1 cellular context compared by ENCODE assay signal in the genomic region with DNA sequence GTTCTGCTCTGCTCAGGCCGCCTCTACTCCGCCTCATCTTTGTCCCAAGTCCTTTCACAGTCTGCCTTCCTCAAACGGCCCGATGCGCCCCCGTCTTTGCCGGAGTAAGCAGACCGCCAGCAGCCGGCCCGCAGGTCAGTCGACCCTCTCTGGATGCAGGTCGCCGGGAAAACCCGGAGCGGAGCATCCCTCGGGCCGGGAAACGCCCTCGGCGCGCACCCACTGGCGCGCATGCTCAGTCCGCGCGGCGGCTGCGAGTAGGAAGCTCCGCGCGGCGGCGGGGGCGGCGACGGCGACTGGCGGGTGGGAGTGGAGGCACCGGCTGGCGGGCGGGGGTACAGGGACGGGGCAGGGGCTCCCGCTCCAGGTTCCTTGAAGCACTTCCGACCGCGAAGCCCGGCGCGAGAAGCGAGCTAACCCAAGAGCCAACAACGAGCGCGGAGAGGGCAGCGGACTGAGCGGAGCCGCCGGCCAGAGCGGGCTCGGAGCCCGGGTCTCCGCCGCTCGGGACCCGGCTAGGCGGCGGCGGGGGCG.
A peak's percentile ranks its signal among the peaks of the same experiment; 100 is the strongest.
TF ChIP-seq lines count a peak whose summit lies in the region.

Gene LRRC1, plus strand, starts transcription at position 286 of the 534 bp plus-strand sequence. CDS start 252 bp downstream, outside the sequence.

TF ChIP-seq in HepG2, 621 proteins besides CTCF, POLR2A, EP300 and RAD21 (continued from another document and continues in another):
- TF ChIP-seq ZBTB20 (CRISPR knock-in tag; IDR thresholded peaks at IDR 0.05; ENCODE audit: borderline replicate concordance, low read depth) (no peak; the same call in 1 of the 2 replicates), ZNF598 (CRISPR knock-in tag; IDR thresholded peaks at IDR 0.05; ENCODE audit: borderline replicate concordance) (no peak), HNF4G (IDR thresholded peaks at IDR 0.05; ENCODE audit: borderline replicate concordance, low read depth, low read length) (peak; percentile 36; the same call in 1 of the 2 replicates), HNF4G (CRISPR knock-in tag; IDR thresholded peaks at IDR 0.05; ENCODE audit: borderline replicate concordance, low read depth) (no peak; the same call in 1 of the 2 replicates), PHF21A (CRISPR knock-in tag; IDR thresholded peaks at IDR 0.05) (peak; percentile 84), DNMT1 (CRISPR knock-in tag; IDR thresholded peaks at IDR 0.05) (no peak), POGZ (CRISPR knock-in tag; IDR thresholded peaks at IDR 0.05) (peak; percentile 94), GMEB1 (CRISPR knock-in tag; IDR thresholded peaks at IDR 0.05; ENCODE audit: borderline replicate concordance) (peak; percentile 78; the same call in 1 of the 2 replicates), PHF5A (CRISPR knock-in tag; IDR thresholded peaks at IDR 0.05; ENCODE audit: low read depth, unreplicated experiment) (no peak), ZHX1 (CRISPR knock-in tag; IDR thresholded peaks at IDR 0.05; ENCODE audit: low read depth) (no peak), ZNF124 (CRISPR knock-in tag; IDR thresholded peaks at IDR 0.05) (0 out of 2 replicates have a peak, but pooled peaks have one; percentile 34), GATAD2A (CRISPR knock-in tag; IDR thresholded peaks at IDR 0.05) (no peak; the same call in none of the 2 replicates), TBL1XR1 (IDR thresholded peaks at IDR 0.05; ENCODE audit: borderline replicate concordance, low read length, partially characterized antibody) (peak; percentile 57), JDP2 (CRISPR knock-in tag; IDR thresholded peaks at IDR 0.05; ENCODE audit: borderline replicate concordance) (no peak; the same call in 1 of the 2 replicates), HOMEZ (CRISPR knock-in tag; IDR thresholded peaks at IDR 0.05; ENCODE audit: low read depth) (no peak), ZFP62 (CRISPR knock-in tag; IDR thresholded peaks at IDR 0.05) (0 out of 2 replicates have a peak, but pooled peaks have one; percentile 9), ZNF709 (CRISPR knock-in tag; IDR thresholded peaks at IDR 0.05) (0 out of 2 replicates have a peak, but pooled peaks have one; percentile 68), ATAD3A (CRISPR knock-in tag; IDR thresholded peaks at IDR 0.05) (no peak), GPBP1L1 (CRISPR knock-in tag; IDR thresholded peaks at IDR 0.05) (no peak), ZNF543 (CRISPR knock-in tag; IDR thresholded peaks at IDR 0.05) (peak; percentile 57; the same call in 1 of the 2 replicates), ZXDC (CRISPR knock-in tag; IDR thresholded peaks at IDR 0.05) (no peak), ZNF782 (CRISPR knock-in tag; IDR thresholded peaks at IDR 0.05; ENCODE audit: borderline replicate concordance) (no peak; the same call in 1 of the 2 replicates), CEBPG (CRISPR knock-in tag; IDR thresholded peaks at IDR 0.05) (no peak), SMAD3 (CRISPR knock-in tag; IDR thresholded peaks at IDR 0.05) (peak; percentile 92), ZNF207 (IDR thresholded peaks at IDR 0.05; ENCODE audit: borderline replicate concordance) (no peak), RFX3 (CRISPR knock-in tag; IDR thresholded peaks at IDR 0.05) (no peak), USF2 (IDR thresholded peaks at IDR 0.05; ENCODE audit: low read depth, low read length) (no peak), USF2 (CRISPR knock-in tag; IDR thresholded peaks at IDR 0.05; ENCODE audit: borderline replicate concordance) (no peak), MED8 (CRISPR knock-in tag; IDR thresholded peaks at IDR 0.05; ENCODE audit: insufficient replicate concordance) (peak; percentile 78), ZNF432 (CRISPR knock-in tag; IDR thresholded peaks at IDR 0.05; ENCODE audit: borderline replicate concordance) (no peak), HINFP (CRISPR knock-in tag; IDR thresholded peaks at IDR 0.05; ENCODE audit: low read depth) (peak; percentile 74), POLR2AphosphoS5 (IDR thresholded peaks at IDR 0.05; ENCODE audit: low read depth, low read length) (peak; percentile 92), ZNF891 (CRISPR knock-in tag; IDR thresholded peaks at IDR 0.05) (no peak; the same call in 1 of the 2 replicates), KDM4B (CRISPR knock-in tag; IDR thresholded peaks at IDR 0.05) (no peak; the same call in 1 of the 2 replicates)
- TF ChIP-seq, protein P1, sequence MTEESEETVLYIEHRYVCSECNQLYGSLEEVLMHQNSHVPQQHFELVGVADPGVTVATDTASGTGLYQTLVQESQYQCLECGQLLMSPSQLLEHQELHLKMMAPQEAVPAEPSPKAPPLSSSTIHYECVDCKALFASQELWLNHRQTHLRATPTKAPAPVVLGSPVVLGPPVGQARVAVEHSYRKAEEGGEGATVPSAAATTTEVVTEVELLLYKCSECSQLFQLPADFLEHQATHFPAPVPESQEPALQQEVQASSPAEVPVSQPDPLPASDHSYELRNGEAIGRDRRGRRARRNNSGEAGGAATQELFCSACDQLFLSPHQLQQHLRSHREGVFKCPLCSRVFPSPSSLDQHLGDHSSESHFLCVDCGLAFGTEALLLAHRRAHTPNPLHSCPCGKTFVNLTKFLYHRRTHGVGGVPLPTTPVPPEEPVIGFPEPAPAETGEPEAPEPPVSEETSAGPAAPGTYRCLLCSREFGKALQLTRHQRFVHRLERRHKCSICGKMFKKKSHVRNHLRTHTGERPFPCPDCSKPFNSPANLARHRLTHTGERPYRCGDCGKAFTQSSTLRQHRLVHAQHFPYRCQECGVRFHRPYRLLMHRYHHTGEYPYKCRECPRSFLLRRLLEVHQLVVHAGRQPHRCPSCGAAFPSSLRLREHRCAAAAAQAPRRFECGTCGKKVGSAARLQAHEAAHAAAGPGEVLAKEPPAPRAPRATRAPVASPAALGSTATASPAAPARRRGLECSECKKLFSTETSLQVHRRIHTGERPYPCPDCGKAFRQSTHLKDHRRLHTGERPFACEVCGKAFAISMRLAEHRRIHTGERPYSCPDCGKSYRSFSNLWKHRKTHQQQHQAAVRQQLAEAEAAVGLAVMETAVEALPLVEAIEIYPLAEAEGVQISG (CRISPR knock-in tag; IDR thresholded peaks at IDR 0.05), result peak; percentile 80
- TF ChIP-seq, protein P2, sequence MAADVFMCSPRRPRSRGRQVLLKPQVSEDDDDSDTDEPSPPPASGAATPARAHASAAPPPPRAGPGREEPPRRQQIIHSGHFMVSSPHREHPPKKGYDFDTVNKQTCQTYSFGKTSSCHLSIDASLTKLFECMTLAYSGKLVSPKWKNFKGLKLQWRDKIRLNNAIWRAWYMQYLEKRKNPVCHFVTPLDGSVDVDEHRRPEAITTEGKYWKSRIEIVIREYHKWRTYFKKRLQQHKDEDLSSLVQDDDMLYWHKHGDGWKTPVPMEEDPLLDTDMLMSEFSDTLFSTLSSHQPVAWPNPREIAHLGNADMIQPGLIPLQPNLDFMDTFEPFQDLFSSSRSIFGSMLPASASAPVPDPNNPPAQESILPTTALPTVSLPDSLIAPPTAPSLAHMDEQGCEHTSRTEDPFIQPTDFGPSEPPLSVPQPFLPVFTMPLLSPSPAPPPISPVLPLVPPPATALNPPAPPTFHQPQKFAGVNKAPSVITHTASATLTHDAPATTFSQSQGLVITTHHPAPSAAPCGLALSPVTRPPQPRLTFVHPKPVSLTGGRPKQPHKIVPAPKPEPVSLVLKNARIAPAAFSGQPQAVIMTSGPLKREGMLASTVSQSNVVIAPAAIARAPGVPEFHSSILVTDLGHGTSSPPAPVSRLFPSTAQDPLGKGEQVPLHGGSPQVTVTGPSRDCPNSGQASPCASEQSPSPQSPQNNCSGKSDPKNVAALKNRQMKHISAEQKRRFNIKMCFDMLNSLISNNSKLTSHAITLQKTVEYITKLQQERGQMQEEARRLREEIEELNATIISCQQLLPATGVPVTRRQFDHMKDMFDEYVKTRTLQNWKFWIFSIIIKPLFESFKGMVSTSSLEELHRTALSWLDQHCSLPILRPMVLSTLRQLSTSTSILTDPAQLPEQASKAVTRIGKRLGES (CRISPR knock-in tag; IDR thresholded peaks at IDR 0.05; ENCODE audit: borderline replicate concordance), result no peak
